In genomic region chr4:103996059-103996458, GRCh38 we compare ENCODE assay signal across 9 cellular contexts.
DNase-seq lines count a peak whose midpoint lies in the region; ATAC-seq and TF ChIP-seq lines count a peak whose summit lies in the region.
"Had no signal": no experiment of that assay in that cellular context is flagged by ENCODE, and none has a peak within 500 bp of the region (broad histone marks: within the 10 kb centered on the region; RNA-seq: fewer than 3 reads in every experiment).

No MANE protein-coding gene starts in this region.

- H3K4me1 ChIP-seq in NT2/D1 (ENCODE audit: insufficient read depth, insufficient read length): no peaks in the 10 kb centered on the region
- no peaks in the 10 kb centered on the region for H3K4me1 ChIP-seq in prostate gland (replicated peaks)
- no peaks in the 10 kb centered on the region for H3K4me1 ChIP-seq in adrenal gland (replicated peaks in 1 of 2)

- H3K27ac ChIP-seq in prostate gland (no peak overlapping the region), adrenal gland (no peak overlapping the region)

- peak; percentile 86 for ATAC-seq in esophagus mucosa
- no peak for ATAC-seq in HG02610 (IDR thresholded peaks at IDR 0.05; ENCODE audit: unreplicated experiment)

- TF ChIP-seq CTCF in prostate gland (IDR thresholded peaks at IDR 0.05) (peak in 2 of 4 experiments; percentile 15 to 20), adrenal gland (IDR thresholded peaks at IDR 0.05) (no peak)

- H3K36me3 ChIP-seq in NT2/D1 (ENCODE audit: insufficient read depth, insufficient read length, low read length) (no peaks in the 10 kb centered on the region), prostate gland (no peaks in the 10 kb centered on the region), adrenal gland (replicated peaks in 1 of 2) (no peaks in the 10 kb centered on the region)

- peak; percentile 10 for DNase-seq in HEK293T (ENCODE audit: extremely low spot score)
- DNase-seq in NT2/D1 (ENCODE audit: low read depth, low spot score): peak; percentile 23
- DNase-seq in prostate gland (ENCODE audit: low spot score): peak; percentile 11
- no peak for DNase-seq in activated naive CD4-positive, alpha-beta T cell treated with Interleukin-2 at 50 U/mL for 16 hours
- DNase-seq in adrenal gland: no peak
- no peak for DNase-seq in OCI-M2 (lab: John Stamatoyannopoulos, UW; ENCODE audit: unreplicated experiment)
- DNase-seq: activated naive CD8-positive, alpha-beta T cell treated with anti-CD3 and anti-CD28 coated beads for 36 hours had no signal

- H3K9ac ChIP-seq in NT2/D1 (ENCODE audit: insufficient read length, low read depth): no peak overlapping the region

- intact Hi-C loops in prostate gland (cut with DNase I) (no loop called here), adrenal gland (cut with DNase I) (no loop called here)

- H3K9me3 ChIP-seq in NT2/D1 (ENCODE audit: insufficient read depth, low read length): peaks cover 9% of the 10 kb centered on the region
- no peaks in the 10 kb centered on the region for H3K9me3 ChIP-seq in prostate gland
- peaks cover 0 to 9% (median 3%) of the 10 kb centered on the region in 3 donors for H3K9me3 ChIP-seq in adrenal gland (replicated peaks in 1 of 3)

- no peak overlapping the region for H3K4me3 ChIP-seq in NT2/D1 (ENCODE audit: insufficient read length, low read depth)
- no peak overlapping the region for H3K4me3 ChIP-seq in prostate gland
- H3K4me3 ChIP-seq in adrenal gland: no peak overlapping the region

- H3K27me3 ChIP-seq in NT2/D1 (ENCODE audit: insufficient read depth, insufficient read length): no peaks in the 10 kb centered on the region
- no peaks in the 10 kb centered on the region for H3K27me3 ChIP-seq in prostate gland (replicated peaks; ENCODE audit: insufficient read depth)
- no peaks in the 10 kb centered on the region for H3K27me3 ChIP-seq in adrenal gland

- POLR2A ChIA-PET in HEK293T (lab: Yijun Ruan, JAX): no interaction called here

- CTCF ChIA-PET in HEK293T (lab: Yijun Ruan, JAX): no interaction called here

- WGBS in prostate gland: 2% methylated on average over 2 of the region's 2 CpGs
- WGBS in adrenal gland, 4 donors: 5 to 27% (median 21%) methylated on average over 2 of the region's 2 CpGs

- no peak for TF ChIP-seq POLR2A in prostate gland (IDR thresholded peaks at IDR 0.05)
- TF ChIP-seq POLR2A in adrenal gland (IDR thresholded peaks at IDR 0.05): no peak

TF ChIP-seq in HEK293T, 16 proteins besides CTCF, POLR2A, EP300 and RAD21:
- TF ChIP-seq L3MBTL2 (conservative IDR thresholded peaks at IDR 0.05) (no peak), FOXM1 (IDR thresholded peaks at IDR 0.05; ENCODE audit: borderline replicate concordance) (no peak), PKNOX1 (IDR thresholded peaks at IDR 0.05) (no peak), NFRKB (IDR thresholded peaks at IDR 0.05) (no peak), SUZ12 (IDR thresholded peaks at IDR 0.05) (no peak), FOXA1 (IDR thresholded peaks at IDR 0.05) (no peak), ZNF384 (IDR thresholded peaks at IDR 0.05) (no peak), SP1 (IDR thresholded peaks at IDR 0.05) (no peak), CTBP1 (IDR thresholded peaks at IDR 0.05; ENCODE audit: borderline replicate concordance) (no peak)

Comparison
In these comparisons a context has a peak if more than half of its experiments do, and no peak if none do; other contexts are left out.
1. DNase-seq: peak in HEK293T (single experiment), NT2/D1 (single experiment) and prostate gland (single experiment); none in activated naive CD4-positive, alpha-beta T cell treated with Interleukin-2 at 50 U/mL for 16 hours (single experiment), adrenal gland (0 of 7) and OCI-M2 (single experiment).